In genomic region chr3:128075516-128076464, GRCh38 we compare ENCODE assay signal across 8 cellular contexts. TPM values are rescaled to one million over a fixed set of nuclear protein-coding genes. Genes with fewer than 3 reads are reported as not detected.
DNase-seq lines count a peak whose midpoint lies in the region; ATAC-seq and TF ChIP-seq lines count a peak whose summit lies in the region.

No MANE protein-coding gene starts in this region.

- H3K36me3 ChIP-seq in transverse colon, result peaks cover 0 to 10% (median 3%) of the 10 kb centered on the region in 4 donors

- H3K4me1 Mint-ChIP-seq in T-cell (peaks cover 0 to 14% (median 10%) of the 10 kb centered on the region in 3 donors), progenitor cell of endocrine pancreas (ENCODE audit: low read depth) (peaks cover 5% of the 10 kb centered on the region)

- H3K4me3 Mint-ChIP-seq in T-cell (peak overlapping the region; percentile 71 to 80 (median 71)), progenitor cell of endocrine pancreas (ENCODE audit: low read depth) (peak overlapping the region; percentile 68)

- TF ChIP-seq EP300 in transverse colon (IDR thresholded peaks at IDR 0.05; ENCODE audit: low read depth), result no peak

- DNase-seq in NCI-H187 (lab: John Stamatoyannopoulos, UW) (peak; percentile 79 to 84), NCI-H187 treated with DMSO at 0.1 percent for 48 hours (lab: John Stamatoyannopoulos, UW) (no peak), T-cell (peak; percentile 56 to 88 (median 78)), amniotic stem cell (lab: John Stamatoyannopoulos, UW) (peak; percentile 75), left cardiac atrium (peak; percentile 90), progenitor cell of endocrine pancreas (ENCODE audit: low spot score, unreplicated experiment) (peak; percentile 93), transverse colon (peak; percentile 91)

- H3K9me3 ChIP-seq in transverse colon, result no peaks in the 10 kb centered on the region

- H3K9me3 Mint-ChIP-seq in T-cell (no peaks in the 10 kb centered on the region), progenitor cell of endocrine pancreas (ENCODE audit: low read depth) (no peaks in the 10 kb centered on the region)

- H3K27ac Mint-ChIP-seq in T-cell (no peak overlapping the region), progenitor cell of endocrine pancreas (no peak overlapping the region)

- POLR2A ChIA-PET in T-cell (lab: Charles Lee), result interaction anchor here in 1 of 2 donors (1.0 kb wide), 1 partner anchor 23 kb away, joined by 3 read pairs; the partner anchor contains the start of gene SEC61A1

- CTCF ChIA-PET in T-cell (lab: Charles Lee), result interaction anchor here (0.5 to 1.0 kb wide), 4 partner anchors 19 to 357 kb away, joined by 3 to 5 read pairs (median 4); partner anchors contain the start of gene SEC61A1 (in 1 of the 2)

- H3K4me3 ChIP-seq in transverse colon, result peak overlapping the region; percentile 18 to 54 (median 34)

- H3K27me3 ChIP-seq in transverse colon, result peaks cover 4% of the 10 kb centered on the region

- H3K27ac ChIP-seq in transverse colon, result peak overlapping the region; percentile 50 to 76 (median 68)

- TF ChIP-seq CTCF in progenitor cell of endocrine pancreas (IDR thresholded peaks at IDR 0.05; ENCODE audit: unreplicated experiment), result peak; percentile 97
- peak; percentile 85 to 98 (median 96) for TF ChIP-seq CTCF in transverse colon (IDR thresholded peaks at IDR 0.05)

- WGBS in transverse colon (ENCODE audit: low coverage in 1 of 2), 2 donors, result 5% methylated on average over 71 of the region's 78 CpGs; no CpG with 5 or more reads in 1 of the 2 donors

- H3K36me3 Mint-ChIP-seq in T-cell (peaks cover 24% of the 10 kb centered on the region), progenitor cell of endocrine pancreas (ENCODE audit: insufficient read depth) (peaks cover 14% of the 10 kb centered on the region)

- in situ Hi-C loops in transverse colon (cut with MboI; ENCODE audit: low pct_ligation_motif_present in 1 of 4, low pct_unique_long_range_greater_than_20kb in 1 of 4, low sequenced_read_pairs in 3 of 4), result loop anchor here in 3 of 4 donors (25.0 kb wide), 3 partner anchors 412 to 537 kb away; partner anchors contain the start of gene GATA2 (in 1 of the 3)

- no peaks in the 10 kb centered on the region for H3K27me3 Mint-ChIP-seq in T-cell
- H3K27me3 Mint-ChIP-seq in progenitor cell of endocrine pancreas, result peaks cover 20% of the 10 kb centered on the region

- peaks cover 8 to 24% (median 22%) of the 10 kb centered on the region in 4 donors for H3K4me1 ChIP-seq in transverse colon

- TF ChIP-seq POLR2A in transverse colon (IDR thresholded peaks at IDR 0.05), result no peak

- ATAC-seq in HG03521 (IDR thresholded peaks at IDR 0.05; ENCODE audit: unreplicated experiment) (peak; percentile 55), T-cell (replicated peaks in 1 of 4) (peak; percentile 87 to 93 (median 88)), left cardiac atrium (peak; percentile 85 to 92)

- intact Hi-C loops in left cardiac atrium (cut with DNase I) (loop anchor here (10.0 kb wide), 2 partner anchors 49 to 59 kb away; partner anchors contain the start of gene RUVBL1 (in 1 of the 2)), transverse colon (cut with DNase I; ENCODE audit: low total_unique reads) (no loop called here)

RNA-seq across cellular contexts. Expression of gene SEC61A1, which starts 23.6 kb away (rescaled TPM):
- total RNA-seq in T-cell (100 to 1,000 TPM; 120 to 156 (median 135) TPM), left cardiac atrium (100 to 1,000 TPM in 1 of 2 donors, 10 to 100 TPM in 1; 80.0 to 134 TPM), progenitor cell of endocrine pancreas (171 and 176 TPM in 2 replicates), transverse colon (100 to 1,000 TPM in 3 of 4 donors, 10 to 100 TPM in 1; 86.6 to 116 (median 115) TPM)

RNA-seq across cellular contexts. Expression of gene RUVBL1, which starts 47.8 kb away (rescaled TPM):
- total RNA-seq in T-cell, result 10 to 100 TPM; 21.4 to 33.4 (median 29.9) TPM
- 10 to 100 TPM; 22.1 to 23.7 TPM for total RNA-seq in left cardiac atrium
- total RNA-seq in progenitor cell of endocrine pancreas, result 51.3 and 53.6 TPM in 2 replicates
- total RNA-seq in transverse colon, result 10 to 100 TPM in 2 of 4 donors, 1 to 10 TPM in 1, not detected in 1; 1.4 to 16.4 (median 10.1) TPM
